Comparison of ENCODE assay signal across 18 cellular contexts in the genomic region with DNA sequence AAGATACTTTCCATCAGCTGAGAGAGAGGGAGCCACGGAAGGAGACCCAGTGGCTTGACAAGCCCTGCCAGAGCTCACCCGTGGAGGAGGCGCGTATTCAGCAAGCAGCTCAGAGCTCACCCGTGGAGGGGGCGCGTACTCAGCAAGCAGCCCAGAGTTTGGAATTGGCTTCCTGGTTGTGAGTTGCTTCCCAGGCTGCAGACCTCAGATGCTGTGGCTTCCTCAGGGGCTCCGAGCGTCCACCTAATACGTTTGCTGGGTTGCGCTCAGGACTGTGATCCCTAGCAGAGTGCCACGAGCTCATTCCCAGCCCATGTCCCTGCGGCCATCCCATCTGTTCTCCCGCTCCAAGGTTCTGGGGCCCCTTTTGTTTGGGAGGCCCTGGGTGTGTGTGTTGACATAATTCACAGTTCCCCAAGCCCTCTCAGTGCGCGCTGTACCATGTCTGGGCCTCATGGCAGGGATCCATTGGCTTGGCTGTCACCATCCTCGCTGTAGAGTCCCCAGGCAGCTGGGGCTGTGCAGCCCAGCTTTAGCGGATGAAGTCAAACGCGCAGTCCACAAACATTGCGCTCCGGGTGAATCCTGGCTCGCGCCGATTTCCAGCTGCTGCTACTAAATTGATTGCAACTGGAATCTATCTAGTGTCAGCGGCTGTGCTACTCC. TPM values are rescaled to one million over a fixed set of nuclear protein-coding genes. Genes with fewer than 3 reads are reported as not detected.
DNase-seq lines count a peak whose midpoint lies in the region; FAIRE-seq and TF ChIP-seq lines count a peak whose summit lies in the region.
"Had no signal": no experiment of that assay in that cellular context is flagged by ENCODE, and none has a peak within 500 bp of the region (broad histone marks: within the 10 kb centered on the region; RNA-seq: fewer than 3 reads in every experiment).

No MANE protein-coding gene starts in this region.

- H3K4me1 Mint-ChIP-seq in glutamatergic neuron (ENCODE audit: low read depth, unreplicated experiment), result peaks cover 2% of the 10 kb centered on the region

- no peak overlapping the region for H3K4me3 ChIP-seq in OCI-LY7 (ENCODE audit: low read depth, low read length, poor library complexity, severe bottlenecking)
- H3K4me3 ChIP-seq in effector memory CD4-positive, alpha-beta T cell (ENCODE audit: insufficient read depth, low read depth, low read length, poor library complexity, severe bottlenecking), result no peak overlapping the region
- H3K4me3 ChIP-seq: spleen had no signal

- H3K9me3 ChIP-seq in OCI-LY7 (ENCODE audit: low read length), result no peaks in the 10 kb centered on the region
- no peaks in the 10 kb centered on the region for H3K9me3 ChIP-seq in effector memory CD4-positive, alpha-beta T cell (ENCODE audit: control insufficient read depth, low read length)
- H3K9me3 ChIP-seq: spleen had no signal

- H3K4me3 Mint-ChIP-seq in glutamatergic neuron (ENCODE audit: unreplicated experiment), result no peak overlapping the region
- H3K4me3 Mint-ChIP-seq: activated naive CD4-positive, alpha-beta T cell treated with anti-CD3 and anti-CD28 coated beads, Interleukin-2, amount 10 ng/mL, durations not matched to agents 7 days and 5 days had no signal

- TF ChIP-seq CTCF in glutamatergic neuron (IDR thresholded peaks at IDR 0.05; ENCODE audit: partially characterized antibody, unreplicated experiment) (no peak), OCI-LY7 (conservative IDR thresholded peaks at IDR 0.05; ENCODE audit: low read length) (no peak)

- POLR2A ChIA-PET in OCI-LY7 (lab: Charles Lee), result interaction anchor here (0.6 kb wide), 1 partner anchor 314 kb away, joined by 3 read pairs; no protein-coding TSS in a partner anchor

- H3K36me3 ChIP-seq in OCI-LY7 (ENCODE audit: insufficient read depth, low read length), result no peaks in the 10 kb centered on the region
- H3K36me3 ChIP-seq in effector memory CD4-positive, alpha-beta T cell (ENCODE audit: control insufficient read depth, insufficient read depth, low read length), result no peaks in the 10 kb centered on the region
- H3K36me3 ChIP-seq: spleen had no signal

- H3K9me3 Mint-ChIP-seq in glutamatergic neuron (ENCODE audit: unreplicated experiment), result peaks cover 12% of the 10 kb centered on the region
- H3K9me3 Mint-ChIP-seq: activated naive CD4-positive, alpha-beta T cell treated with anti-CD3 and anti-CD28 coated beads, Interleukin-2, amount 10 ng/mL, durations not matched to agents 7 days and 5 days had no signal

- peaks cover 4% of the 10 kb centered on the region for H3K27me3 Mint-ChIP-seq in glutamatergic neuron (ENCODE audit: unreplicated experiment)

- intact Hi-C loops in OCI-LY7 (cut with micrococcal nuclease; ENCODE audit: unreplicated experiment), result loop anchor here (2.0 to 10.0 kb wide), 3 partner anchors 85 to 1087 kb away; no protein-coding TSS in a partner anchor

- H3K27me3 ChIP-seq in effector memory CD4-positive, alpha-beta T cell (replicated peaks; ENCODE audit: control insufficient read depth, insufficient read depth, low read length, poor library complexity, severe bottlenecking), result peaks cover 23% of the 10 kb centered on the region

- H3K36me3 Mint-ChIP-seq in glutamatergic neuron (ENCODE audit: unreplicated experiment), result no peaks in the 10 kb centered on the region
- H3K36me3 Mint-ChIP-seq: activated naive CD4-positive, alpha-beta T cell treated with anti-CD3 and anti-CD28 coated beads, Interleukin-2, amount 10 ng/mL, durations not matched to agents 7 days and 5 days had no signal

- no peak overlapping the region for H3K27ac Mint-ChIP-seq in glutamatergic neuron (ENCODE audit: unreplicated experiment)
- H3K27ac Mint-ChIP-seq: activated naive CD4-positive, alpha-beta T cell treated with anti-CD3 and anti-CD28 coated beads, Interleukin-2, amount 10 ng/mL, durations not matched to agents 7 days and 5 days had no signal

- no peak overlapping the region for H3K27ac ChIP-seq in OCI-LY7 (ENCODE audit: low read depth, low read length, poor library complexity, severe bottlenecking)
- no peak overlapping the region for H3K27ac ChIP-seq in effector memory CD4-positive, alpha-beta T cell (ENCODE audit: insufficient read depth, low read length, poor library complexity, severe bottlenecking)
- H3K27ac ChIP-seq: spleen had no signal

- H2AFZ ChIP-seq in OCI-LY7 (ENCODE audit: low read length), result no peak overlapping the region

- H3K79me2 ChIP-seq in OCI-LY7 (ENCODE audit: insufficient read depth, low read depth, low read length), result no peaks in the 10 kb centered on the region

- no TSS peak for BruUV-seq in OCI-LY7 (replicated peaks; lab: Mats Ljungman, UMichigan)

- CTCF ChIA-PET in OCI-LY7 (lab: Charles Lee; ENCODE audit: unreplicated experiment), result no interaction called here

- no peaks in the 10 kb centered on the region for H4K20me1 ChIP-seq in OCI-LY7 (ENCODE audit: insufficient read depth, low read length)

- H3K9me2 ChIP-seq in OCI-LY7 (ENCODE audit: insufficient read depth, low read length), result no peaks in the 10 kb centered on the region

- H3K4me1 ChIP-seq in OCI-LY7 (ENCODE audit: insufficient read depth, low read length, poor library complexity, severe bottlenecking), result no peaks in the 10 kb centered on the region
- no peaks in the 10 kb centered on the region for H3K4me1 ChIP-seq in effector memory CD4-positive, alpha-beta T cell (ENCODE audit: control insufficient read depth, insufficient read depth, low read length, poor library complexity, severe bottlenecking)

- FAIRE-seq in GM12891 (lab: Jason Lieb, UNC), result no peak

- H3K4me2 ChIP-seq in OCI-LY7 (ENCODE audit: low read length), result no peak overlapping the region

- TF ChIP-seq POLR2A in GM12891 (IDR thresholded peaks at IDR 0.05; ENCODE audit: low read depth, low read length), result no peak

- DNase-seq in EH (ENCODE audit: low read depth), result peak; percentile 25
- DNase-seq in NCI-H1105 treated with DMSO at 0.1 percent for 48 hours (lab: John Stamatoyannopoulos, UW), result peak; percentile 78
- DNase-seq in glutamatergic neuron, result peak; percentile 16
- peak in 47 of 56 donors; percentile 12 to 84 (median 64) for DNase-seq in nucleus accumbens (lab: John Stamatoyannopoulos, UW)
- no peak for DNase-seq in OCI-LY7 (ENCODE audit: low spot score)
- no peak for DNase-seq in GM12891 (ENCODE audit: insufficient read length, low spot score)
- DNase-seq in NCI-H1092 (lab: John Stamatoyannopoulos, UW), result no peak
- no peak for DNase-seq in effector memory CD4-positive, alpha-beta T cell
- DNase-seq: activated CD4-positive, alpha-beta T cell treated with anti-CD3 and anti-CD28 coated beads for 48 hours; activated naive CD4-positive, alpha-beta T cell treated with anti-CD3 and anti-CD28 coated beads, Interleukin-2, amount 10 ng/mL, durations not matched to agents 7 days and 5 days; AML-193; DND-41; HCEC 1CT; KBM-7; mesenchymal stem cell; spleen; stimulated activated naive CD8-positive, alpha-beta T cell treated with anti-CD3 and anti-CD28 coated beads, Interleukin-15, Interleukin-2, amounts not matched to agents 100 U/mL and 50 U/mL, for 24 hours had no signal

TF ChIP-seq in GM12891, 5 proteins besides CTCF, POLR2A, EP300 and RAD21:
- TF ChIP-seq SPI1 (IDR thresholded peaks at IDR 0.05; ENCODE audit: low read depth, low read length) (no peak), PAX5 (IDR thresholded peaks at IDR 0.05; ENCODE audit: insufficient read depth, low read length, severe bottlenecking) (no peak), TAF1 (IDR thresholded peaks at IDR 0.05; ENCODE audit: low read depth, low read length) (no peak), POU2F2 (IDR thresholded peaks at IDR 0.05; ENCODE audit: low read depth, low read length) (no peak), POLR2AphosphoS5 (IDR thresholded peaks at IDR 0.05; ENCODE audit: low read depth, low read length) (no peak)

RNA-seq across cellular contexts. Expression of a gene that starts 3.6 kb away (rescaled TPM):
- 3.5 TPM for total RNA-seq in glutamatergic neuron (ENCODE audit: unreplicated experiment)
- not detected in 2 replicates for total RNA-seq in OCI-LY7 (2014; rRNA removed; shearing (Covaris generic))
- not detected in 2 replicates for total RNA-seq in OCI-LY7 (2022)
- not detected for polyA plus RNA-seq in GM12891 (2012; ENCODE audit: low read depth, missing spikeins)
- total RNA-seq: Right ventricle myocardium inferior had no signal

Comparison
In these comparisons a context has a peak if more than half of its experiments do, and no peak if none do; other contexts are left out.
1. DNase-seq: peak in EH (single experiment), NCI-H1105 treated with DMSO at 0.1 percent for 48 hours (single experiment), glutamatergic neuron (single experiment) and nucleus accumbens (47 of 56); none in OCI-LY7 (single experiment), GM12891 (single experiment), NCI-H1092 (single experiment) and effector memory CD4-positive, alpha-beta T cell (0 of 3).